8 cellular contexts compared by ENCODE assay signal in the genomic region with DNA sequence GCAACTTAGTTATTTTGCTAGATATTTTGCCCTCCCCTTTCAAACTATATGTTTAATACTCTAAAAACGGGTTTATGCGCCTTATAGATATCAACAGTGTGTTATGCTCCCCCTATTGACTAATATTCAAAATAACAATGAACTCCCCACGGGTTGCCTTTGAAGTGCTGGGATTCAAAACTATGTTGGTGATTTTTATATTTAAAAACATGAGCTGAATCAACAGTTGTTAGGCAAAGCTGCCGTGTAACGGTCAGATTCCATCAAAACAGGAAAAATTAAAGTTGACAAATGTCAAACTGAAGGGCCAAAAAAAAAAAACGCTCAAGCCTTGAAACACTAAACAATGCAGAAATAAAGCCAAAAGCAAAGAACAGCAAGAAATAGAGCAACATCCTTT. TPM values are rescaled to one million over a fixed set of nuclear protein-coding genes. Genes with fewer than 3 reads are reported as not detected.
DNase-seq lines count a peak whose midpoint lies in the region; ATAC-seq and TF ChIP-seq lines count a peak whose summit lies in the region.

No MANE protein-coding gene starts in this region.

- no peak overlapping the region for H3K9ac ChIP-seq in BLaER1

- POLR2A ChIA-PET in HEK293 (lab: Yijun Ruan, JAX): no interaction called here

- intact Hi-C loops in activated T-helper 1 cell treated with anti-CD3 and anti-CD28 coated beads, Interleukin-12 subunit alpha, Interleukin-12 subunit beta, Interleukin-2, Interleukin-4 antibody, amounts not matched to agents 30 ng/mL and 10 ng/mL and 1 ng/mL, durations not matched to agents 14 hours and 24 hours and 36 hours (cut with micrococcal nuclease): loop anchor here (1.0 kb wide), 1 partner anchor 79 kb away; no protein-coding TSS in a partner anchor
- intact Hi-C loops in left lung (cut with DNase I): no loop called here
- intact Hi-C loops in posterior cingulate gyrus (cut with DNase I): no loop called here

- TF ChIP-seq CTCF in HEK293 (tag by site-specific recombination; IDR thresholded peaks at IDR 0.05): no peak
- TF ChIP-seq CTCF in left lung (IDR thresholded peaks at IDR 0.05): no peak

- no peak for DNase-seq in activated T-helper 1 cell treated with anti-CD3 and anti-CD28 coated beads, Interleukin-12 subunit alpha, Interleukin-12 subunit beta, Interleukin-2, Interleukin-4 antibody, amounts not matched to agents 30 ng/mL and 10 ng/mL and 1 ng/mL, durations not matched to agents 14 hours and 24 hours and 36 hours (ENCODE audit: low spot score)
- peak; percentile 58 for DNase-seq in iris pigment epithelial cell (ENCODE audit: low read depth)
- no peak for DNase-seq in left lung
- no peak for DNase-seq in posterior cingulate gyrus

- H3K4me1 Mint-ChIP-seq in activated T-helper 1 cell treated with anti-CD3 and anti-CD28 coated beads, Interleukin-12 subunit alpha, Interleukin-12 subunit beta, Interleukin-2, Interleukin-4 antibody, amounts not matched to agents 30 ng/mL and 10 ng/mL and 1 ng/mL, durations not matched to agents 14 hours and 24 hours and 36 hours (ENCODE audit: low read depth): peaks cover 32% of the 10 kb centered on the region

- peak overlapping the region; percentile 98 for H3K4me2 ChIP-seq in BLaER1

- CTCF ChIA-PET in HEK293 (lab: Yijun Ruan, JAX): interaction anchor here (0.6 to 2.2 kb wide), 16 partner anchors 11 to 599 kb away, joined by 3 to 8 read pairs (median 3); no protein-coding TSS in a partner anchor

- H3K27ac Mint-ChIP-seq in activated T-helper 1 cell treated with anti-CD3 and anti-CD28 coated beads, Interleukin-12 subunit alpha, Interleukin-12 subunit beta, Interleukin-2, Interleukin-4 antibody, amounts not matched to agents 30 ng/mL and 10 ng/mL and 1 ng/mL, durations not matched to agents 14 hours and 24 hours and 36 hours: no peak overlapping the region

- peaks cover 11% of the 10 kb centered on the region; the same call in 1 of the 2 replicates for H4K20me1 ChIP-seq in BLaER1

- H3K27me3 ChIP-seq in BLaER1 (peaks cover 31% of the 10 kb centered on the region), left lung (peaks cover 0 to 52% of the 10 kb centered on the region in 2 donors)

- H3K36me3 ChIP-seq in BLaER1 (no peaks in the 10 kb centered on the region), HEK293 (ENCODE audit: control insufficient read depth in 2 of 2, insufficient read depth in 1 of 2, low read length in 2 of 2) (no peaks in the 10 kb centered on the region), left lung (no peaks in the 10 kb centered on the region)

- peaks cover 12% of the 10 kb centered on the region for H3K27me3 Mint-ChIP-seq in activated T-helper 1 cell treated with anti-CD3 and anti-CD28 coated beads, Interleukin-12 subunit alpha, Interleukin-12 subunit beta, Interleukin-2, Interleukin-4 antibody, amounts not matched to agents 30 ng/mL and 10 ng/mL and 1 ng/mL, durations not matched to agents 14 hours and 24 hours and 36 hours (ENCODE audit: insufficient read depth)

- H3K4me1 ChIP-seq in BLaER1: peaks cover 31% of the 10 kb centered on the region
- H3K4me1 ChIP-seq in HEK293 (ENCODE audit: control insufficient read depth, insufficient read depth, low read length): peaks cover 16% of the 10 kb centered on the region
- H3K4me1 ChIP-seq in left lung: peaks cover 0 to 31% of the 10 kb centered on the region in 2 donors

- H3K36me3 Mint-ChIP-seq in activated T-helper 1 cell treated with anti-CD3 and anti-CD28 coated beads, Interleukin-12 subunit alpha, Interleukin-12 subunit beta, Interleukin-2, Interleukin-4 antibody, amounts not matched to agents 30 ng/mL and 10 ng/mL and 1 ng/mL, durations not matched to agents 14 hours and 24 hours and 36 hours (ENCODE audit: low read depth): peaks cover 8% of the 10 kb centered on the region

- H3K27ac ChIP-seq in BLaER1 (no peak overlapping the region), HEK293 (ENCODE audit: extremely low read depth, low read depth, low read length) (no peak overlapping the region), left lung (no peak overlapping the region)

- no peaks in the 10 kb centered on the region for H3K9me3 Mint-ChIP-seq in activated T-helper 1 cell treated with anti-CD3 and anti-CD28 coated beads, Interleukin-12 subunit alpha, Interleukin-12 subunit beta, Interleukin-2, Interleukin-4 antibody, amounts not matched to agents 30 ng/mL and 10 ng/mL and 1 ng/mL, durations not matched to agents 14 hours and 24 hours and 36 hours

- H3K4me3 ChIP-seq in BLaER1 (no peak overlapping the region), HEK293 (ENCODE audit: low read depth, low read length) (no peak overlapping the region), left lung (peak overlapping the region in 1 of 2 donors; percentile 77)

- peak overlapping the region; percentile 81 for H3K4me3 Mint-ChIP-seq in activated T-helper 1 cell treated with anti-CD3 and anti-CD28 coated beads, Interleukin-12 subunit alpha, Interleukin-12 subunit beta, Interleukin-2, Interleukin-4 antibody, amounts not matched to agents 30 ng/mL and 10 ng/mL and 1 ng/mL, durations not matched to agents 14 hours and 24 hours and 36 hours

- H3K9me3 ChIP-seq in BLaER1 (no peaks in the 10 kb centered on the region), HEK293 (ENCODE audit: control insufficient read depth, insufficient read depth, low read depth, low read length) (no peaks in the 10 kb centered on the region), left lung (no peaks in the 10 kb centered on the region)

- ATAC-seq in left lung (no peak), HG03025 (IDR thresholded peaks at IDR 0.05; ENCODE audit: low FRiP score, unreplicated experiment) (no peak), GM18867 (IDR thresholded peaks at IDR 0.05; ENCODE audit: unreplicated experiment) (no peak)

TF ChIP-seq in HEK293, 187 proteins besides CTCF, POLR2A, EP300 and RAD21:
- TF ChIP-seq ZEB2 (tag by site-specific recombination; IDR thresholded peaks at IDR 0.05): no peak
- TF ChIP-seq ZNF654 (tag by site-specific recombination; IDR thresholded peaks at IDR 0.05; ENCODE audit: low read depth): peak; percentile 31; the same call in 1 of the 2 replicates
- TF ChIP-seq, protein P1, sequence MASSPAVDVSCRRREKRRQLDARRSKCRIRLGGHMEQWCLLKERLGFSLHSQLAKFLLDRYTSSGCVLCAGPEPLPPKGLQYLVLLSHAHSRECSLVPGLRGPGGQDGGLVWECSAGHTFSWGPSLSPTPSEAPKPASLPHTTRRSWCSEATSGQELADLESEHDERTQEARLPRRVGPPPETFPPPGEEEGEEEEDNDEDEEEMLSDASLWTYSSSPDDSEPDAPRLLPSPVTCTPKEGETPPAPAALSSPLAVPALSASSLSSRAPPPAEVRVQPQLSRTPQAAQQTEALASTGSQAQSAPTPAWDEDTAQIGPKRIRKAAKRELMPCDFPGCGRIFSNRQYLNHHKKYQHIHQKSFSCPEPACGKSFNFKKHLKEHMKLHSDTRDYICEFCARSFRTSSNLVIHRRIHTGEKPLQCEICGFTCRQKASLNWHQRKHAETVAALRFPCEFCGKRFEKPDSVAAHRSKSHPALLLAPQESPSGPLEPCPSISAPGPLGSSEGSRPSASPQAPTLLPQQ (tag by site-specific recombination; IDR thresholded peaks at IDR 0.05): 0 out of 2 replicates have a peak, but pooled peaks have one; percentile 21
- no peak for TF ChIP-seq ZNF837 (tag by site-specific recombination; IDR thresholded peaks at IDR 0.05)
- 0 out of 2 replicates have a peak, but pooled peaks have one; percentile 57 for TF ChIP-seq ZNF660 (tag by site-specific recombination; IDR thresholded peaks at IDR 0.05)
- TF ChIP-seq ZNF747 (tag by site-specific recombination; IDR thresholded peaks at IDR 0.05): no peak
- no peak for TF ChIP-seq ZNF114 (tag by site-specific recombination; IDR thresholded peaks at IDR 0.05)
- TF ChIP-seq SCRT1 (tag by site-specific recombination; IDR thresholded peaks at IDR 0.05; ENCODE audit: borderline replicate concordance): peak; percentile 37; the same call in 1 of the 2 replicates
- no peak for TF ChIP-seq ZNF571 (tag by site-specific recombination; IDR thresholded peaks at IDR 0.05)
- TF ChIP-seq HOXD13 (CRISPR knock-in tag; IDR thresholded peaks at IDR 0.05; ENCODE audit: borderline replicate concordance): no peak
- peak; percentile 90 for TF ChIP-seq SCRT2 (tag by site-specific recombination; IDR thresholded peaks at IDR 0.05)
- TF ChIP-seq, protein P2, sequence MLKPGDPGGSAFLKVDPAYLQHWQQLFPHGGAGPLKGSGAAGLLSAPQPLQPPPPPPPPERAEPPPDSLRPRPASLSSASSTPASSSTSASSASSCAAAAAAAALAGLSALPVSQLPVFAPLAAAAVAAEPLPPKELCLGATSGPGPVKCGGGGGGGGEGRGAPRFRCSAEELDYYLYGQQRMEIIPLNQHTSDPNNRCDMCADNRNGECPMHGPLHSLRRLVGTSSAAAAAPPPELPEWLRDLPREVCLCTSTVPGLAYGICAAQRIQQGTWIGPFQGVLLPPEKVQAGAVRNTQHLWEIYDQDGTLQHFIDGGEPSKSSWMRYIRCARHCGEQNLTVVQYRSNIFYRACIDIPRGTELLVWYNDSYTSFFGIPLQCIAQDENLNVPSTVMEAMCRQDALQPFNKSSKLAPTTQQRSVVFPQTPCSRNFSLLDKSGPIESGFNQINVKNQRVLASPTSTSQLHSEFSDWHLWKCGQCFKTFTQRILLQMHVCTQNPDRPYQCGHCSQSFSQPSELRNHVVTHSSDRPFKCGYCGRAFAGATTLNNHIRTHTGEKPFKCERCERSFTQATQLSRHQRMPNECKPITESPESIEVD (tag by site-specific recombination; IDR thresholded peaks at IDR 0.05): peak; percentile 57

RNA-seq across cellular contexts. Expression of a gene that starts 2.5 kb away (rescaled TPM):
- total RNA-seq in activated T-helper 1 cell treated with anti-CD3 and anti-CD28 coated beads, Interleukin-12 subunit alpha, Interleukin-12 subunit beta, Interleukin-2, Interleukin-4 antibody, amounts not matched to agents 30 ng/mL and 10 ng/mL and 1 ng/mL, durations not matched to agents 14 hours and 24 hours and 36 hours: 8.9 and 11.8 TPM in 2 replicates
- 10 to 100 TPM; 21.7 to 41.1 TPM for total RNA-seq in left lung
